Comparison of ENCODE assay signal across 15 cellular contexts in the genomic region with DNA sequence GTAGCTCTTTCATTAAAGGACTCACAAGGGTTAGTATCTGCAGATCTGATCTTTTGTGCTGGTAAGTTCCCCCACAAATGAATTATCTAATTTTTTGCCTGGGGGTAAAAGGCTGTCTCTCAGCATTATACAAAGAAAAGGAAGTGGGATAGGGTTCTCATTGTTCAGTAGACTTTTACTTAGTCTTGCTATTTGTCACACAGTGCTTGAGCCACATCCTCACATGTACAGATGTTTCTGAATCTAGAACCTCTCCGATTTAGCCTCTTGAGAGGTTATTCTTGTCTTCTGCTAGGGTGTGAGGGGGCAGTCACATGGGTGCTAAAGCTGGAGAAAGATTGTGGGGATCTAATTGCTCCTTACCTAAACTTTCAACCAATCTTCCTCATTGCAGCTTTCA.
DNase-seq lines count a peak whose midpoint lies in the region; ATAC-seq, FAIRE-seq and TF ChIP-seq lines count a peak whose summit lies in the region.
"Had no signal": no experiment of that assay in that cellular context is flagged by ENCODE, and none has a peak within 500 bp of the region (broad histone marks: within the 10 kb centered on the region; RNA-seq: fewer than 3 reads in every experiment).

No MANE protein-coding gene starts in this region.

- H3K4me1 ChIP-seq in thymus (ENCODE audit: control insufficient read depth, insufficient read depth, low read length) (peaks cover 3% of the 10 kb centered on the region), kidney (ENCODE audit: control insufficient read depth in 1 of 2, insufficient read depth in 1 of 2, low read depth in 1 of 2, low read length in 2 of 2) (no peaks in the 10 kb centered on the region), left lung (peaks cover 5 to 14% of the 10 kb centered on the region in 2 donors)

- intact Hi-C loops in kidney (cut with DNase I) = no loop called here
- intact Hi-C loops in left lung (cut with DNase I) = no loop called here

- H3K9me3 Mint-ChIP-seq in activated CD8-positive, alpha-beta memory T cell treated with anti-CD3 and anti-CD28 coated beads, Interleukin-2, amount 10 ng/mL, durations not matched to agents 7 days and 5 days (ENCODE audit: low read depth) = no peaks in the 10 kb centered on the region

- H3K27ac ChIP-seq in thymus (ENCODE audit: low read depth) (peak overlapping the region; percentile 12), kidney (ENCODE audit: low read depth in 2 of 2, low read length in 2 of 2) (no peak overlapping the region), left lung (no peak overlapping the region)
- H3K27ac ChIP-seq: epithelial cell of prostate, thyroid gland had no signal

- CTCF ChIA-PET in activated CD8-positive, alpha-beta memory T cell treated with anti-CD3 and anti-CD28 coated beads, Interleukin-2, amount 10 ng/mL, durations not matched to agents 7 days and 5 days (lab: Charles Lee) = interaction anchor here (1.2 kb wide), 1 partner anchor 94 kb away, joined by 3 read pairs; no protein-coding TSS in a partner anchor

- TF ChIP-seq CTCF in NB4 (IDR thresholded peaks at IDR 0.05; ENCODE audit: low read depth, low read length) (no peak), kidney (IDR thresholded peaks at IDR 0.05; ENCODE audit: borderline replicate concordance, extremely low read depth, insufficient read depth) (no peak), left lung (IDR thresholded peaks at IDR 0.05) (no peak)

- no peak for TF ChIP-seq POLR2A in NB4 (IDR thresholded peaks at IDR 0.05; ENCODE audit: extremely low read depth, insufficient read length)

- H3K36me3 Mint-ChIP-seq in activated CD8-positive, alpha-beta memory T cell treated with anti-CD3 and anti-CD28 coated beads, Interleukin-2, amount 10 ng/mL, durations not matched to agents 7 days and 5 days = no peaks in the 10 kb centered on the region

- no peak overlapping the region for H3K27ac Mint-ChIP-seq in activated CD8-positive, alpha-beta memory T cell treated with anti-CD3 and anti-CD28 coated beads, Interleukin-2, amount 10 ng/mL, durations not matched to agents 7 days and 5 days

- H3K4me1 Mint-ChIP-seq in activated CD8-positive, alpha-beta memory T cell treated with anti-CD3 and anti-CD28 coated beads, Interleukin-2, amount 10 ng/mL, durations not matched to agents 7 days and 5 days = peaks cover 12% of the 10 kb centered on the region

- FAIRE-seq in kidney (lab: Jason Lieb, UNC) = no peak
- FAIRE-seq: G401.6, islet of Langerhans had no signal

- 25% methylated on average over 1 of the region's 1 CpG for WGBS in thymus

- no peak for DNase-seq in activated CD8-positive, alpha-beta memory T cell treated with anti-CD3 and anti-CD28 coated beads, Interleukin-2, amount 10 ng/mL, durations not matched to agents 7 days and 5 days
- no peak for DNase-seq in activated CD8-positive, alpha-beta memory T cell treated with anti-CD3 and anti-CD28 coated beads, Interleukin-2, amount 50 U/mL, for 4 hours
- DNase-seq in NB4 (ENCODE audit: low read depth) (peak; percentile 45), kidney (no peak), left lung (no peak), NCI-H2029 (lab: John Stamatoyannopoulos, UW) (no peak)
- DNase-seq: HCEC 1CT, NCI-H345, SK-N-SH, thyroid gland had no signal

- ATAC-seq in activated CD8-positive, alpha-beta memory T cell treated with anti-CD3 and anti-CD28 coated beads, Interleukin-2, amount 10 ng/mL, durations not matched to agents 7 days and 5 days = peak; percentile 80
- ATAC-seq in HG02588 (IDR thresholded peaks at IDR 0.05; ENCODE audit: unreplicated experiment) = peak; percentile 58
- ATAC-seq in left lung = no peak

- H3K9me3 ChIP-seq in thymus (ENCODE audit: control insufficient read depth) (no peaks in the 10 kb centered on the region), kidney (ENCODE audit: control insufficient read depth in 1 of 2, low read length in 2 of 2) (no peaks in the 10 kb centered on the region), left lung (no peaks in the 10 kb centered on the region)
- H3K9me3 ChIP-seq: SK-N-SH, thyroid gland had no signal

- no peak overlapping the region for H3K4me3 ChIP-seq in NB4 (ENCODE audit: low read depth, low read length)
- no peak overlapping the region for H3K4me3 ChIP-seq in thymus (ENCODE audit: low read length)
- no peak overlapping the region for H3K4me3 ChIP-seq in kidney (ENCODE audit: low read length in 2 of 2)
- no peak overlapping the region for H3K4me3 ChIP-seq in left lung
- H3K4me3 ChIP-seq: thyroid gland had no signal

- H3K27me3 ChIP-seq in thymus (ENCODE audit: control insufficient read depth, insufficient read depth) (no peaks in the 10 kb centered on the region), left lung (no peaks in the 10 kb centered on the region)
- H3K27me3 ChIP-seq: thyroid gland had no signal

- no peak overlapping the region for H3K9ac ChIP-seq in kidney (ENCODE audit: low read length in 2 of 2)
- H3K9ac ChIP-seq: SK-N-SH had no signal

- H3K36me3 ChIP-seq in thymus (ENCODE audit: control insufficient read depth, insufficient read depth) (no peaks in the 10 kb centered on the region), kidney (ENCODE audit: control insufficient read depth in 1 of 2, insufficient read depth in 2 of 2, low read length in 2 of 2) (no peaks in the 10 kb centered on the region), left lung (no peaks in the 10 kb centered on the region)
- H3K36me3 ChIP-seq: thyroid gland had no signal

- no peak overlapping the region for H3K4me3 Mint-ChIP-seq in activated CD8-positive, alpha-beta memory T cell treated with anti-CD3 and anti-CD28 coated beads, Interleukin-2, amount 10 ng/mL, durations not matched to agents 7 days and 5 days

- H3K27me3 Mint-ChIP-seq in activated CD8-positive, alpha-beta memory T cell treated with anti-CD3 and anti-CD28 coated beads, Interleukin-2, amount 10 ng/mL, durations not matched to agents 7 days and 5 days = peaks cover 5% of the 10 kb centered on the region
